2 cellular contexts compared by ENCODE assay signal in the genomic region with DNA sequence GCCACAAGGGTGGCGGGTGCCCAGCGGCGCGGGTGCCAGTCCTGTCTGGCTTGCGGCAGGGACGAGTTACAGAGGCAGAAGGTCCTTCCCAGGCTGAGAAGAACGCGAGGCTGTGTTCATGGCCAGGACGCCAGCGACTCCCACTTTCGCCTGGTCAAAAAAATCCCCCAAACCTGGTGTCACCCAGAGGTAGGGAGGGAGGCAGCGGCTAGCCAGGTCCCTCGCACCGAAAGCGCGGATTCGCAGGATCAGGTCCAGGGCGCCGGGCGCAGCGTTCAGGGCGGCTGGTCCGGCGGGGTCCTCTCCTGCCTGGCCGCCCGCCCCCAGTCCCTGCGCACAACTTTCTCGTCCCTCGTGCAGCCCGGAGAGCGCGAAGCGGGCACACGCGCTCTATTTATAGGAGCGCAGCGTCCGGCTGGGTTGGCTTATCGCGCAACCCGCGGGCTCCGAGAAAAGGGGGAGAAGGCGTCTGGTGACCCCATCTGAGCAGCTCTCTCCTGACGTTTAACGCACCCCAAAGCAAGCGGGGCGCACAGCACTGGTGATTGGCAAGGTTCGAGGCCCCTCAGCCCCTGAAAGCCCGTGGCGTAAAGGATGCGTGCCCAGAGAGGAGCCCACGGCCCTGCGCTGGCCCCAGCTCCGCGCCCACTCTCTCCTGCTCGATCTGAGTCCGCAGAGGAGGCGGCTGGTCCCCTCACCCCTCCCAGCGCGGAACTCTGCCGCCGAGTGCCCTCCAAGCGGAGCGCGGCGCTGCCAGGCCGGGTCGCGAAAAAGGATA.
TF ChIP-seq lines count a peak whose summit lies in the region.

No MANE protein-coding gene starts in this region.

TF ChIP-seq in SK-N-SH, 30 proteins besides CTCF, POLR2A, EP300 and RAD21:
- TF ChIP-seq MXI1 (IDR thresholded peaks at IDR 0.05; ENCODE audit: low read depth, low read length) (no peak), NRF1 (IDR thresholded peaks at IDR 0.05; ENCODE audit: low read depth, low read length) (no peak), GATA2 (CRISPR knock-in tag; IDR thresholded peaks at IDR 0.05) (no peak), SMC3 (IDR thresholded peaks at IDR 0.05; ENCODE audit: low read depth, low read length) (no peak), YY1 (IDR thresholded peaks at IDR 0.05; ENCODE audit: low read depth) (no peak), JUND (IDR thresholded peaks at IDR 0.05) (no peak), TCF12 (IDR thresholded peaks at IDR 0.05) (no peak), RCOR1 (IDR thresholded peaks at IDR 0.05; ENCODE audit: low read length) (no peak), FOXJ3 (CRISPR knock-in tag; IDR thresholded peaks at IDR 0.05) (no peak), GABPA (IDR thresholded peaks at IDR 0.05; ENCODE audit: low read depth) (no peak), TAF1 (IDR thresholded peaks at IDR 0.05; ENCODE audit: borderline replicate concordance, low read depth, low read length) (no peak), EZH2phosphoT487 (IDR thresholded peaks at IDR 0.05; ENCODE audit: borderline replicate concordance, low read depth) (no peak), POLR2AphosphoS5 (IDR thresholded peaks at IDR 0.05; ENCODE audit: low read depth, low read length) (no peak), SIN3A (IDR thresholded peaks at IDR 0.05; ENCODE audit: borderline replicate concordance, low read depth, low read length) (no peak), TEAD4 (IDR thresholded peaks at IDR 0.05; ENCODE audit: borderline replicate concordance, insufficient read depth) (no peak)
- TF ChIP-seq, protein P1, sequence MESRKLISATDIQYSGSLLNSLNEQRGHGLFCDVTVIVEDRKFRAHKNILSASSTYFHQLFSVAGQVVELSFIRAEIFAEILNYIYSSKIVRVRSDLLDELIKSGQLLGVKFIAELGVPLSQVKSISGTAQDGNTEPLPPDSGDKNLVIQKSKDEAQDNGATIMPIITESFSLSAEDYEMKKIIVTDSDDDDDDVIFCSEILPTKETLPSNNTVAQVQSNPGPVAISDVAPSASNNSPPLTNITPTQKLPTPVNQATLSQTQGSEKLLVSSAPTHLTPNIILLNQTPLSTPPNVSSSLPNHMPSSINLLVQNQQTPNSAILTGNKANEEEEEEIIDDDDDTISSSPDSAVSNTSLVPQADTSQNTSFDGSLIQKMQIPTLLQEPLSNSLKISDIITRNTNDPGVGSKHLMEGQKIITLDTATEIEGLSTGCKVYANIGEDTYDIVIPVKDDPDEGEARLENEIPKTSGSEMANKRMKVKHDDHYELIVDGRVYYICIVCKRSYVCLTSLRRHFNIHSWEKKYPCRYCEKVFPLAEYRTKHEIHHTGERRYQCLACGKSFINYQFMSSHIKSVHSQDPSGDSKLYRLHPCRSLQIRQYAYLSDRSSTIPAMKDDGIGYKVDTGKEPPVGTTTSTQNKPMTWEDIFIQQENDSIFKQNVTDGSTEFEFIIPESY (IDR thresholded peaks at IDR 0.05; ENCODE audit: borderline replicate concordance, low read depth): no peak
- TF ChIP-seq, protein P2, sequence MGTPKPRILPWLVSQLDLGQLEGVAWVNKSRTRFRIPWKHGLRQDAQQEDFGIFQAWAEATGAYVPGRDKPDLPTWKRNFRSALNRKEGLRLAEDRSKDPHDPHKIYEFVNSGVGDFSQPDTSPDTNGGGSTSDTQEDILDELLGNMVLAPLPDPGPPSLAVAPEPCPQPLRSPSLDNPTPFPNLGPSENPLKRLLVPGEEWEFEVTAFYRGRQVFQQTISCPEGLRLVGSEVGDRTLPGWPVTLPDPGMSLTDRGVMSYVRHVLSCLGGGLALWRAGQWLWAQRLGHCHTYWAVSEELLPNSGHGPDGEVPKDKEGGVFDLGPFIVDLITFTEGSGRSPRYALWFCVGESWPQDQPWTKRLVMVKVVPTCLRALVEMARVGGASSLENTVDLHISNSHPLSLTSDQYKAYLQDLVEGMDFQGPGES (IDR thresholded peaks at IDR 0.05; ENCODE audit: low read depth, low read length): no peak
- TF ChIP-seq, protein P3, sequence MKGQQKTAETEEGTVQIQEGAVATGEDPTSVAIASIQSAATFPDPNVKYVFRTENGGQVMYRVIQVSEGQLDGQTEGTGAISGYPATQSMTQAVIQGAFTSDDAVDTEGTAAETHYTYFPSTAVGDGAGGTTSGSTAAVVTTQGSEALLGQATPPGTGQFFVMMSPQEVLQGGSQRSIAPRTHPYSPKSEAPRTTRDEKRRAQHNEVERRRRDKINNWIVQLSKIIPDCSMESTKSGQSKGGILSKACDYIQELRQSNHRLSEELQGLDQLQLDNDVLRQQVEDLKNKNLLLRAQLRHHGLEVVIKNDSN (IDR thresholded peaks at IDR 0.05; ENCODE audit: borderline replicate concordance, low read depth): no peak
- TF ChIP-seq, protein P4, sequence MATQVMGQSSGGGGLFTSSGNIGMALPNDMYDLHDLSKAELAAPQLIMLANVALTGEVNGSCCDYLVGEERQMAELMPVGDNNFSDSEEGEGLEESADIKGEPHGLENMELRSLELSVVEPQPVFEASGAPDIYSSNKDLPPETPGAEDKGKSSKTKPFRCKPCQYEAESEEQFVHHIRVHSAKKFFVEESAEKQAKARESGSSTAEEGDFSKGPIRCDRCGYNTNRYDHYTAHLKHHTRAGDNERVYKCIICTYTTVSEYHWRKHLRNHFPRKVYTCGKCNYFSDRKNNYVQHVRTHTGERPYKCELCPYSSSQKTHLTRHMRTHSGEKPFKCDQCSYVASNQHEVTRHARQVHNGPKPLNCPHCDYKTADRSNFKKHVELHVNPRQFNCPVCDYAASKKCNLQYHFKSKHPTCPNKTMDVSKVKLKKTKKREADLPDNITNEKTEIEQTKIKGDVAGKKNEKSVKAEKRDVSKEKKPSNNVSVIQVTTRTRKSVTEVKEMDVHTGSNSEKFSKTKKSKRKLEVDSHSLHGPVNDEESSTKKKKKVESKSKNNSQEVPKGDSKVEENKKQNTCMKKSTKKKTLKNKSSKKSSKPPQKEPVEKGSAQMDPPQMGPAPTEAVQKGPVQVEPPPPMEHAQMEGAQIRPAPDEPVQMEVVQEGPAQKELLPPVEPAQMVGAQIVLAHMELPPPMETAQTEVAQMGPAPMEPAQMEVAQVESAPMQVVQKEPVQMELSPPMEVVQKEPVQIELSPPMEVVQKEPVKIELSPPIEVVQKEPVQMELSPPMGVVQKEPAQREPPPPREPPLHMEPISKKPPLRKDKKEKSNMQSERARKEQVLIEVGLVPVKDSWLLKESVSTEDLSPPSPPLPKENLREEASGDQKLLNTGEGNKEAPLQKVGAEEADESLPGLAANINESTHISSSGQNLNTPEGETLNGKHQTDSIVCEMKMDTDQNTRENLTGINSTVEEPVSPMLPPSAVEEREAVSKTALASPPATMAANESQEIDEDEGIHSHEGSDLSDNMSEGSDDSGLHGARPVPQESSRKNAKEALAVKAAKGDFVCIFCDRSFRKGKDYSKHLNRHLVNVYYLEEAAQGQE (IDR thresholded peaks at IDR 0.05; ENCODE audit: low read depth, low read length): no peak
- TF ChIP-seq, protein P5, sequence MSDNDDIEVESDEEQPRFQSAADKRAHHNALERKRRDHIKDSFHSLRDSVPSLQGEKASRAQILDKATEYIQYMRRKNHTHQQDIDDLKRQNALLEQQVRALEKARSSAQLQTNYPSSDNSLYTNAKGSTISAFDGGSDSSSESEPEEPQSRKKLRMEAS (IDR thresholded peaks at IDR 0.05; ENCODE audit: low read depth): no peak

TF ChIP-seq in SK-N-SH treated with all-trans-retinoic acid at 6 μM for 48 hours, 23 proteins besides CTCF, POLR2A, EP300 and RAD21:
- TF ChIP-seq ISL1 (CRISPR knock-in tag; IDR thresholded peaks at IDR 0.05) (no peak), ARNTL (CRISPR knock-in tag; IDR thresholded peaks at IDR 0.05; ENCODE audit: borderline replicate concordance, low read depth) (no peak), ZC3H10 (CRISPR knock-in tag; IDR thresholded peaks at IDR 0.05) (no peak), SNAI2 (CRISPR knock-in tag; IDR thresholded peaks at IDR 0.05) (no peak), ZNF565 (CRISPR knock-in tag; conservative IDR thresholded peaks at IDR 0.05; ENCODE audit: low read depth) (no peak), ESRRG (CRISPR knock-in tag; IDR thresholded peaks at IDR 0.05) (no peak), ZNF70 (CRISPR knock-in tag; IDR thresholded peaks at IDR 0.05) (no peak), OSR1 (CRISPR knock-in tag; IDR thresholded peaks at IDR 0.05) (no peak), TOX (CRISPR knock-in tag; IDR thresholded peaks at IDR 0.05; ENCODE audit: borderline replicate concordance) (no peak), CSDC2 (CRISPR knock-in tag; IDR thresholded peaks at IDR 0.05) (no peak), BACH2 (CRISPR knock-in tag; IDR thresholded peaks at IDR 0.05; ENCODE audit: borderline replicate concordance) (no peak), ZNF8 (CRISPR knock-in tag; IDR thresholded peaks at IDR 0.05) (no peak), TCF4 (CRISPR knock-in tag; IDR thresholded peaks at IDR 0.05; ENCODE audit: borderline replicate concordance) (no peak), PPARA (CRISPR knock-in tag; IDR thresholded peaks at IDR 0.05; ENCODE audit: borderline replicate concordance) (no peak), ZFP30 (CRISPR knock-in tag; IDR thresholded peaks at IDR 0.05) (no peak), RARB (CRISPR knock-in tag; IDR thresholded peaks at IDR 0.05) (no peak)
- TF ChIP-seq, protein P6, sequence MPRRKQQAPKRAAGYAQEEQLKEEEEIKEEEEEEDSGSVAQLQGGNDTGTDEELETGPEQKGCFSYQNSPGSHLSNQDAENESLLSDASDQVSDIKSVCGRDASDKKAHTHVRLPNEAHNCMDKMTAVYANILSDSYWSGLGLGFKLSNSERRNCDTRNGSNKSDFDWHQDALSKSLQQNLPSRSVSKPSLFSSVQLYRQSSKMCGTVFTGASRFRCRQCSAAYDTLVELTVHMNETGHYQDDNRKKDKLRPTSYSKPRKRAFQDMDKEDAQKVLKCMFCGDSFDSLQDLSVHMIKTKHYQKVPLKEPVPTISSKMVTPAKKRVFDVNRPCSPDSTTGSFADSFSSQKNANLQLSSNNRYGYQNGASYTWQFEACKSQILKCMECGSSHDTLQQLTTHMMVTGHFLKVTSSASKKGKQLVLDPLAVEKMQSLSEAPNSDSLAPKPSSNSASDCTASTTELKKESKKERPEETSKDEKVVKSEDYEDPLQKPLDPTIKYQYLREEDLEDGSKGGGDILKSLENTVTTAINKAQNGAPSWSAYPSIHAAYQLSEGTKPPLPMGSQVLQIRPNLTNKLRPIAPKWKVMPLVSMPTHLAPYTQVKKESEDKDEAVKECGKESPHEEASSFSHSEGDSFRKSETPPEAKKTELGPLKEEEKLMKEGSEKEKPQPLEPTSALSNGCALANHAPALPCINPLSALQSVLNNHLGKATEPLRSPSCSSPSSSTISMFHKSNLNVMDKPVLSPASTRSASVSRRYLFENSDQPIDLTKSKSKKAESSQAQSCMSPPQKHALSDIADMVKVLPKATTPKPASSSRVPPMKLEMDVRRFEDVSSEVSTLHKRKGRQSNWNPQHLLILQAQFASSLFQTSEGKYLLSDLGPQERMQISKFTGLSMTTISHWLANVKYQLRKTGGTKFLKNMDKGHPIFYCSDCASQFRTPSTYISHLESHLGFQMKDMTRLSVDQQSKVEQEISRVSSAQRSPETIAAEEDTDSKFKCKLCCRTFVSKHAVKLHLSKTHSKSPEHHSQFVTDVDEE (CRISPR knock-in tag; IDR thresholded peaks at IDR 0.05): no peak
- TF ChIP-seq, protein P7, sequence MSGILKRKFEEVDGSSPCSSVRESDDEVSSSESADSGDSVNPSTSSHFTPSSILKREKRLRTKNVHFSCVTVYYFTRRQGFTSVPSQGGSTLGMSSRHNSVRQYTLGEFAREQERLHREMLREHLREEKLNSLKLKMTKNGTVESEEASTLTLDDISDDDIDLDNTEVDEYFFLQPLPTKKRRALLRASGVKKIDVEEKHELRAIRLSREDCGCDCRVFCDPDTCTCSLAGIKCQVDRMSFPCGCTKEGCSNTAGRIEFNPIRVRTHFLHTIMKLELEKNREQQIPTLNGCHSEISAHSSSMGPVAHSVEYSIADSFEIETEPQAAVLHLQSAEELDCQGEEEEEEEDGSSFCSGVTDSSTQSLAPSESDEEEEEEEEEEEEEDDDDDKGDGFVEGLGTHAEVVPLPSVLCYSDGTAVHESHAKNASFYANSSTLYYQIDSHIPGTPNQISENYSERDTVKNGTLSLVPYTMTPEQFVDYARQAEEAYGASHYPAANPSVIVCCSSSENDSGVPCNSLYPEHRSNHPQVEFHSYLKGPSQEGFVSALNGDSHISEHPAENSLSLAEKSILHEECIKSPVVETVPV (CRISPR knock-in tag; IDR thresholded peaks at IDR 0.05): no peak
- TF ChIP-seq, protein P8, sequence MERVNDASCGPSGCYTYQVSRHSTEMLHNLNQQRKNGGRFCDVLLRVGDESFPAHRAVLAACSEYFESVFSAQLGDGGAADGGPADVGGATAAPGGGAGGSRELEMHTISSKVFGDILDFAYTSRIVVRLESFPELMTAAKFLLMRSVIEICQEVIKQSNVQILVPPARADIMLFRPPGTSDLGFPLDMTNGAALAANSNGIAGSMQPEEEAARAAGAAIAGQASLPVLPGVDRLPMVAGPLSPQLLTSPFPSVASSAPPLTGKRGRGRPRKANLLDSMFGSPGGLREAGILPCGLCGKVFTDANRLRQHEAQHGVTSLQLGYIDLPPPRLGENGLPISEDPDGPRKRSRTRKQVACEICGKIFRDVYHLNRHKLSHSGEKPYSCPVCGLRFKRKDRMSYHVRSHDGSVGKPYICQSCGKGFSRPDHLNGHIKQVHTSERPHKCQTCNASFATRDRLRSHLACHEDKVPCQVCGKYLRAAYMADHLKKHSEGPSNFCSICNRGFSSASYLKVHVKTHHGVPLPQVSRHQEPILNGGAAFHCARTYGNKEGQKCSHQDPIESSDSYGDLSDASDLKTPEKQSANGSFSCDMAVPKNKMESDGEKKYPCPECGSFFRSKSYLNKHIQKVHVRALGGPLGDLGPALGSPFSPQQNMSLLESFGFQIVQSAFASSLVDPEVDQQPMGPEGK (CRISPR knock-in tag; IDR thresholded peaks at IDR 0.05; ENCODE audit: borderline replicate concordance): no peak
